19 cellular contexts compared by ENCODE assay signal in genomic region chr5:81006231-81006630, GRCh38. TPM values are rescaled to one million over a fixed set of nuclear protein-coding genes. Genes with fewer than 3 reads are reported as not detected.
DNase-seq lines count a peak whose midpoint lies in the region; ATAC-seq and TF ChIP-seq lines count a peak whose summit lies in the region.
"Had no signal": no experiment of that assay in that cellular context is flagged by ENCODE, and none has a peak within 500 bp of the region (broad histone marks: within the 10 kb centered on the region; RNA-seq: fewer than 3 reads in every experiment).

No MANE protein-coding gene starts in this region.

- ATAC-seq in DND-41 (ENCODE audit: insufficient read depth, low read depth) (no peak), psoas muscle (no peak), HG03378 (IDR thresholded peaks at IDR 0.05; ENCODE audit: unreplicated experiment) (no peak)
- no peak for ATAC-seq in activated CD8-positive, alpha-beta T cell treated with anti-CD3 and anti-CD28 coated beads, Interleukin-2, amount 10 ng/mL, durations not matched to agents 7 days and 5 days
- ATAC-seq: left ventricle myocardium superior had no signal

- H3K36me3 ChIP-seq in DND-41 (ENCODE audit: insufficient read depth, low read length) (no peaks in the 10 kb centered on the region), psoas muscle (ENCODE audit: insufficient read depth in 1 of 2, low read depth in 1 of 2) (no peaks in the 10 kb centered on the region), ascending aorta (no peaks in the 10 kb centered on the region)
- H3K36me3 ChIP-seq: neutrophil had no signal

- intact Hi-C loops in activated naive CD4-positive, alpha-beta T cell treated with anti-CD3 and anti-CD28 coated beads for 36 hours (cut with micrococcal nuclease), result loop anchor here (2.0 to 10.0 kb wide), 6 partner anchors 139 to 1444 kb away; partner anchors contain the start of genes DHFR, MSH3, MTX3 and ZFYVE16
- intact Hi-C loops in psoas muscle (cut with DNase I), result no loop called here
- intact Hi-C loops in ascending aorta (cut with DNase I), result no loop called here

- no peaks in the 10 kb centered on the region for H3K9me3 Mint-ChIP-seq in activated naive CD4-positive, alpha-beta T cell treated with anti-CD3 and anti-CD28 coated beads for 36 hours
- H3K9me3 Mint-ChIP-seq in activated CD8-positive, alpha-beta T cell treated with anti-CD3 and anti-CD28 coated beads, Interleukin-2, amount 10 ng/mL, durations not matched to agents 7 days and 5 days (ENCODE audit: insufficient read depth), result no peaks in the 10 kb centered on the region

- H3K4me1 Mint-ChIP-seq in activated naive CD4-positive, alpha-beta T cell treated with anti-CD3 and anti-CD28 coated beads for 36 hours (ENCODE audit: low read depth), result peaks cover 80% of the 10 kb centered on the region
- peaks cover 55% of the 10 kb centered on the region for H3K4me1 Mint-ChIP-seq in activated CD8-positive, alpha-beta T cell treated with anti-CD3 and anti-CD28 coated beads, Interleukin-2, amount 10 ng/mL, durations not matched to agents 7 days and 5 days (ENCODE audit: low read depth)

- peaks cover 10% of the 10 kb centered on the region for H3K36me3 Mint-ChIP-seq in activated naive CD4-positive, alpha-beta T cell treated with anti-CD3 and anti-CD28 coated beads for 36 hours (ENCODE audit: low read depth)
- peaks cover 12% of the 10 kb centered on the region for H3K36me3 Mint-ChIP-seq in activated CD8-positive, alpha-beta T cell treated with anti-CD3 and anti-CD28 coated beads, Interleukin-2, amount 10 ng/mL, durations not matched to agents 7 days and 5 days (ENCODE audit: low read depth)

- no peaks in the 10 kb centered on the region for H3K79me2 ChIP-seq in DND-41 (ENCODE audit: insufficient read depth, low read length)

- no peak for DNase-seq in activated naive CD4-positive, alpha-beta T cell treated with anti-CD3 and anti-CD28 coated beads for 36 hours
- DNase-seq in activated naive CD4-positive, alpha-beta T cell treated with Interleukin-2 at 50 U/mL for 16 hours, result no peak
- DNase-seq in DND-41 (no peak), psoas muscle (no peak), ascending aorta (ENCODE audit: low spot score in 2 of 2) (no peak), GM20000 (ENCODE audit: low spot score) (no peak)
- no peak for DNase-seq in activated CD8-positive, alpha-beta T cell treated with anti-CD3 and anti-CD28 coated beads, Interleukin-2, amount 10 ng/mL, durations not matched to agents 7 days and 5 days
- DNase-seq: aorta, cerebellar nuclear complex, glutamatergic neuron, IMR-90, left ventricle myocardium superior, NCI-H187, NCI-H2227 treated with DMSO at 0.1 percent for 48 hours had no signal

- H4K20me1 ChIP-seq in DND-41 (ENCODE audit: insufficient read depth, low read length), result no peaks in the 10 kb centered on the region

- H3K27me3 ChIP-seq in DND-41 (ENCODE audit: insufficient read depth, low read length, poor library complexity) (no peaks in the 10 kb centered on the region), psoas muscle (ENCODE audit: insufficient read depth in 3 of 3, low read length in 2 of 3) (peaks cover 0 to 3% (median 0%) of the 10 kb centered on the region in 3 donors), ascending aorta (no peaks in the 10 kb centered on the region)

- peak overlapping the region; percentile 99 for H3K27ac Mint-ChIP-seq in activated naive CD4-positive, alpha-beta T cell treated with anti-CD3 and anti-CD28 coated beads for 36 hours
- peak overlapping the region; percentile 90 for H3K27ac Mint-ChIP-seq in activated CD8-positive, alpha-beta T cell treated with anti-CD3 and anti-CD28 coated beads, Interleukin-2, amount 10 ng/mL, durations not matched to agents 7 days and 5 days

- H3K27ac ChIP-seq in DND-41 (ENCODE audit: low read length) (peak overlapping the region; percentile 80), psoas muscle (peak overlapping the region; percentile 27), ascending aorta (no peak overlapping the region)
- H3K27ac ChIP-seq: HL-60, neutrophil had no signal

- H3K9me3 ChIP-seq in DND-41 (ENCODE audit: insufficient read depth, low read length, severe bottlenecking) (no peaks in the 10 kb centered on the region), psoas muscle (no peaks in the 10 kb centered on the region), ascending aorta (no peaks in the 10 kb centered on the region)
- H3K9me3 ChIP-seq: mucosa of descending colon, neutrophil had no signal

- peak overlapping the region in 1 of 2 experiments; percentile 26; a peak in 1 of 4 replicates for H3K4me3 ChIP-seq in DND-41 (ENCODE audit: low read depth in 1 of 2, low read length in 2 of 2)
- no peak overlapping the region for H3K4me3 ChIP-seq in psoas muscle
- H3K4me3 ChIP-seq in ascending aorta, result no peak overlapping the region
- H3K4me3 ChIP-seq: mucosa of descending colon had no signal

- peak overlapping the region; percentile 59 for H2AFZ ChIP-seq in DND-41 (ENCODE audit: low read depth, low read length)

- TF ChIP-seq CTCF in DND-41 (IDR thresholded peaks at IDR 0.05; ENCODE audit: borderline replicate concordance, extremely low read depth, low read length, poor library complexity, severe bottlenecking) (no peak), psoas muscle (IDR thresholded peaks at IDR 0.05) (no peak), ascending aorta (IDR thresholded peaks at IDR 0.05) (no peak), GM20000 (IDR thresholded peaks at IDR 0.05; ENCODE audit: extremely low read depth, missing control alignments) (no peak)

- no peak overlapping the region for H3K9ac ChIP-seq in DND-41 (ENCODE audit: low read depth, low read length)

- no peaks in the 10 kb centered on the region for H3K27me3 Mint-ChIP-seq in activated naive CD4-positive, alpha-beta T cell treated with anti-CD3 and anti-CD28 coated beads for 36 hours (ENCODE audit: low read depth)
- H3K27me3 Mint-ChIP-seq in activated CD8-positive, alpha-beta T cell treated with anti-CD3 and anti-CD28 coated beads, Interleukin-2, amount 10 ng/mL, durations not matched to agents 7 days and 5 days (ENCODE audit: low read depth), result no peaks in the 10 kb centered on the region

- H3K4me3 Mint-ChIP-seq in activated naive CD4-positive, alpha-beta T cell treated with anti-CD3 and anti-CD28 coated beads for 36 hours, result peak overlapping the region; percentile 89
- H3K4me3 Mint-ChIP-seq in activated CD8-positive, alpha-beta T cell treated with anti-CD3 and anti-CD28 coated beads, Interleukin-2, amount 10 ng/mL, durations not matched to agents 7 days and 5 days, result peak overlapping the region; percentile 73

- H3K4me1 ChIP-seq in DND-41 (ENCODE audit: insufficient read depth, low read length) (peaks cover 34% of the 10 kb centered on the region), psoas muscle (peaks cover 4% of the 10 kb centered on the region), ascending aorta (no peaks in the 10 kb centered on the region)

- POLR2A ChIA-PET in activated CD8-positive, alpha-beta T cell treated with anti-CD3 and anti-CD28 coated beads, Interleukin-2, amount 10 ng/mL, durations not matched to agents 7 days and 5 days (lab: Charles Lee), result interaction anchor here (0.8 to 1.3 kb wide), 2 partner anchors 11 to 19 kb away, joined by 3 to 4 read pairs; no protein-coding TSS in a partner anchor

- H3K4me2 ChIP-seq in DND-41 (ENCODE audit: insufficient read depth, low read length), result peak overlapping the region; percentile 62

- CTCF ChIA-PET in activated naive CD4-positive, alpha-beta T cell treated with anti-CD3 and anti-CD28 coated beads for 36 hours (lab: Charles Lee), result interaction anchor here (0.6 kb wide), 1 partner anchor 71 kb away, joined by 4 read pairs; no protein-coding TSS in a partner anchor
- CTCF ChIA-PET in activated CD8-positive, alpha-beta T cell treated with anti-CD3 and anti-CD28 coated beads, Interleukin-2, amount 10 ng/mL, durations not matched to agents 7 days and 5 days (lab: Charles Lee), result interaction anchor here (0.7 to 2.6 kb wide), 3 partner anchors 13 to 250 kb away, joined by 3 to 13 read pairs (median 5); no protein-coding TSS in a partner anchor

RNA-seq across cellular contexts. Expression of gene RASGRF2, which starts 46.1 kb away (rescaled TPM):
- total RNA-seq in activated naive CD4-positive, alpha-beta T cell treated with anti-CD3 and anti-CD28 coated beads for 36 hours, result 10 to 100 TPM in 1 of 2 experiments, 1 to 10 TPM in 1; 9.2 to 10.8 TPM
- 10 to 100 TPM; 10.0 to 11.6 TPM for total RNA-seq in activated CD8-positive, alpha-beta T cell treated with anti-CD3 and anti-CD28 coated beads, Interleukin-2, amount 10 ng/mL, durations not matched to agents 7 days and 5 days
- 1 to 10 TPM; 2.8 to 6.2 (median 5.3) TPM for total RNA-seq in psoas muscle
- polyA plus RNA-seq in psoas muscle, result 1 to 10 TPM; 2.0 to 3.2 (median 2.2) TPM
- total RNA-seq in ascending aorta, result 16.9 TPM
- total RNA-seq: SK-MEL-5 had no signal

Comparison
In these comparisons a context has a peak if more than half of its experiments do, and no peak if none do; other contexts are left out.
1. H3K27ac ChIP-seq: peak in DND-41 (single experiment) and psoas muscle (single experiment); none in ascending aorta (0 of 2).